Comparison of ENCODE assay signal across 24 cellular contexts in the genomic region with DNA sequence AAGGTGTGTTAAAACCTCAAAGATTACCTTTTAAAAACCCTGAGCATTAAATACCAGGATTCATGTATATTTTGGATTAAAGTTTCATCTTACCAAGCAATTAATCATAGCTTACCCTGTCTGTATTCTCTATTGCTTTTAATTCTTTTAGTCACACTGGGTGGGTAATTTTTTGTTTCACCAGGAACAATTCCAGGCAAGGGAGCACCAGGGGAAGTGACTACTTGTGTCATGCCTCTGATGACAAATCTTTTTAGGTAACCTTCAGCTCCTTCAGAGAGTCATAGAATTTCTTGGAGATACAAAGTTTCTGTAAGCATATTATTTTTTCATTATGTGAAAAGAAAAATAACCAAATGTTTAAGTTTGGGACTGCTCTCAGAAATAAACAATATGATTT. TPM values are rescaled to one million over a fixed set of nuclear protein-coding genes. Genes with fewer than 3 reads are reported as not detected.
DNase-seq lines count a peak whose midpoint lies in the region; ATAC-seq and TF ChIP-seq lines count a peak whose summit lies in the region.
"Had no signal": no experiment of that assay in that cellular context is flagged by ENCODE, and none has a peak within 500 bp of the region (broad histone marks: within the 10 kb centered on the region; RNA-seq: fewer than 3 reads in every experiment).

No MANE protein-coding gene starts in this region.

- TF ChIP-seq RAD21 in HCT116 (IDR thresholded peaks at IDR 0.05; ENCODE audit: low read depth) = 0 out of 2 replicates have a peak, but pooled peaks have one; percentile 2

- no peak for ATAC-seq in HCT116
- peak; percentile 34 for ATAC-seq in foreskin keratinocyte
- ATAC-seq in stimulated activated naive CD8-positive, alpha-beta T cell treated with anti-CD3 and anti-CD28 coated beads, Interleukin-15, amount 100 ng/mL, for 72 hours = no peak
- ATAC-seq: activated CD8-positive, alpha-beta T cell treated with anti-CD3 and anti-CD28 coated beads, Interleukin-2, amount 10 ng/mL, durations not matched to agents 7 days and 5 days; heart left ventricle; pancreas had no signal

- peak overlapping the region; percentile 64 for H3K4me2 ChIP-seq in HCT116 (ENCODE audit: low read length)
- H3K4me2 ChIP-seq: BLaER1 had no signal

- H3K9me2 ChIP-seq in HCT116 (ENCODE audit: insufficient read depth) = no peaks in the 10 kb centered on the region

- no peaks in the 10 kb centered on the region for H3K36me3 ChIP-seq in ACC112 (ENCODE audit: insufficient read depth, low read length)
- H3K36me3 ChIP-seq in HCT116 (ENCODE audit: control insufficient read depth in 1 of 2, insufficient read depth in 2 of 2, low read length in 2 of 2) = no peaks in the 10 kb centered on the region
- no peaks in the 10 kb centered on the region for H3K36me3 ChIP-seq in adipocyte (ENCODE audit: control insufficient read depth, insufficient read depth, low read length, severe bottlenecking)
- H3K36me3 ChIP-seq in Peyer's patch = no peaks in the 10 kb centered on the region
- H3K36me3 ChIP-seq: BLaER1, heart left ventricle, pancreas, right atrium auricular region, tibial nerve had no signal

- H3K9ac ChIP-seq in HCT116 (ENCODE audit: low read length) (peak overlapping the region; percentile 27; the same call in 1 of the 2 replicates), adipocyte (ENCODE audit: low read length) (no peak overlapping the region)
- H3K9ac ChIP-seq: BLaER1 had no signal

- H3K9me3 ChIP-seq in HCT116 (ENCODE audit: control insufficient read depth in 1 of 2, insufficient read depth in 1 of 2, low read depth in 1 of 2, low read length in 2 of 2) (no peaks in the 10 kb centered on the region), adipocyte (ENCODE audit: control insufficient read depth, low read length) (no peaks in the 10 kb centered on the region), Peyer's patch (no peaks in the 10 kb centered on the region)
- H3K9me3 ChIP-seq: BLaER1, Caco-2, heart left ventricle, pancreas, right atrium auricular region, tibial nerve had no signal

- H3K27me3 ChIP-seq in ACC112 (ENCODE audit: insufficient read depth, low read length) = no peaks in the 10 kb centered on the region
- no peaks in the 10 kb centered on the region for H3K27me3 ChIP-seq in HCT116 (ENCODE audit: insufficient read depth, low read length)
- no peaks in the 10 kb centered on the region for H3K27me3 ChIP-seq in adipocyte (replicated peaks; ENCODE audit: control insufficient read depth, insufficient read depth, low read length)
- no peaks in the 10 kb centered on the region for H3K27me3 ChIP-seq in foreskin keratinocyte
- H3K27me3 ChIP-seq in Peyer's patch = no peaks in the 10 kb centered on the region
- H3K27me3 ChIP-seq: BLaER1, heart left ventricle, pancreas, right atrium auricular region, tibial nerve had no signal

- POLR2A ChIA-PET in HCT116 (lab: Charles Lee) = interaction anchor here (1.0 to 2.1 kb wide), 5 partner anchors 11 to 25 kb away, joined by 4 to 9 read pairs (median 6); no protein-coding TSS in a partner anchor

- no peak overlapping the region for H3K27ac Mint-ChIP-seq in stimulated activated naive CD8-positive, alpha-beta T cell treated with anti-CD3 and anti-CD28 coated beads, Interleukin-15, amount 100 ng/mL, for 72 hours
- H3K27ac Mint-ChIP-seq: activated CD8-positive, alpha-beta T cell treated with anti-CD3 and anti-CD28 coated beads, Interleukin-2, amount 10 ng/mL, durations not matched to agents 7 days and 5 days; activated naive CD8-positive, alpha-beta T cell treated with anti-CD3 and anti-CD28 coated beads, Interleukin-2, amount 10 ng/mL, durations not matched to agents 7 days and 5 days had no signal

- TF ChIP-seq CTCF in HCT116 (IDR thresholded peaks at IDR 0.05 in 2 of 3, conservative IDR thresholded peaks at IDR 0.05 in 1 of 3; ENCODE audit: borderline replicate concordance in 1 of 3, insufficient read depth in 1 of 3, low read depth in 2 of 3, low read length in 2 of 3) = no peak
- no peak for TF ChIP-seq CTCF in foreskin keratinocyte (conservative IDR thresholded peaks at IDR 0.05)
- no peak for TF ChIP-seq CTCF in Peyer's patch (IDR thresholded peaks at IDR 0.05)

- H3K79me2 ChIP-seq in ACC112 (ENCODE audit: control insufficient read depth, insufficient read depth, low read length, unreplicated experiment) = no peaks in the 10 kb centered on the region
- no peaks in the 10 kb centered on the region for H3K79me2 ChIP-seq in HCT116 (ENCODE audit: insufficient read depth, low read length)

- peaks cover 51% of the 10 kb centered on the region for H3K4me1 Mint-ChIP-seq in stimulated activated naive CD8-positive, alpha-beta T cell treated with anti-CD3 and anti-CD28 coated beads, Interleukin-15, amount 100 ng/mL, for 72 hours

- RAD21 ChIA-PET in HCT116 (lab: Charles Lee; ENCODE audit: low non-redundant PET in 1 of 2, low total read pairs in 2 of 2, uncharacterized antibody in 2 of 2, unreplicated experiment in 2 of 2) = no interaction called here

- no peaks in the 10 kb centered on the region for H3K9me3 Mint-ChIP-seq in stimulated activated naive CD8-positive, alpha-beta T cell treated with anti-CD3 and anti-CD28 coated beads, Interleukin-15, amount 100 ng/mL, for 72 hours

- peak overlapping the region; percentile 84 for H3K27ac ChIP-seq in ACC112 (ENCODE audit: low read depth, low read length)
- peak overlapping the region; percentile 17; the same call in 1 of the 2 replicates for H3K27ac ChIP-seq in HCT116 (ENCODE audit: low read depth, low read length)
- peak overlapping the region; percentile 94 for H3K27ac ChIP-seq in foreskin keratinocyte
- H3K27ac ChIP-seq in Peyer's patch = no peak overlapping the region
- H3K27ac ChIP-seq: BLaER1, heart left ventricle, pancreas, right atrium auricular region, RWPE1, SK-N-MC, tibial nerve had no signal

- no peak overlapping the region for H3K4me3 ChIP-seq in ACC112 (ENCODE audit: low read depth, low read length)
- no peak overlapping the region for H3K4me3 ChIP-seq in HCT116 (replicated peaks in 1 of 2; ENCODE audit: low read depth in 1 of 2, low read length in 2 of 2)
- H3K4me3 ChIP-seq in adipocyte (ENCODE audit: low read length) = peak overlapping the region; percentile 17
- H3K4me3 ChIP-seq in Peyer's patch = no peak overlapping the region
- H3K4me3 ChIP-seq: BLaER1, heart left ventricle, pancreas, right atrium auricular region, SK-N-MC, tibial nerve had no signal

- peak overlapping the region; percentile 10 for H2AFZ ChIP-seq in ACC112 (ENCODE audit: low read length, unreplicated experiment)
- peak overlapping the region; percentile 87 for H2AFZ ChIP-seq in HCT116 (ENCODE audit: low read depth, low read length, poor library complexity, severe bottlenecking)

- no peaks in the 10 kb centered on the region for H4K20me1 ChIP-seq in HCT116 (ENCODE audit: insufficient read depth)
- H4K20me1 ChIP-seq: BLaER1 had no signal

- H3K4me1 ChIP-seq in ACC112 (ENCODE audit: control insufficient read depth, insufficient read depth, low read length, unreplicated experiment) (peaks cover 34% of the 10 kb centered on the region), HCT116 (ENCODE audit: control insufficient read depth in 1 of 2, insufficient read depth in 2 of 2, low read length in 2 of 2) (peaks cover 14 to 44% of the 10 kb centered on the region in 2 experiments), adipocyte (ENCODE audit: control insufficient read depth, insufficient read depth, low read length) (peaks cover 18% of the 10 kb centered on the region), foreskin keratinocyte (peaks cover 25% of the 10 kb centered on the region), Peyer's patch (no peaks in the 10 kb centered on the region)
- H3K4me1 ChIP-seq: BLaER1, Caco-2, heart left ventricle, pancreas, right atrium auricular region had no signal

- intact Hi-C loops in HCT116 (cut with micrococcal nuclease) = loop anchor here (2.0 kb wide), 1 partner anchor 33 kb away; a partner anchor contains a TSS

- no peaks in the 10 kb centered on the region for H3K27me3 Mint-ChIP-seq in stimulated activated naive CD8-positive, alpha-beta T cell treated with anti-CD3 and anti-CD28 coated beads, Interleukin-15, amount 100 ng/mL, for 72 hours
- H3K27me3 Mint-ChIP-seq: activated naive CD8-positive, alpha-beta T cell treated with anti-CD3 and anti-CD28 coated beads, Interleukin-2, amount 10 ng/mL, durations not matched to agents 7 days and 5 days had no signal

- H3K4me3 Mint-ChIP-seq in stimulated activated naive CD8-positive, alpha-beta T cell treated with anti-CD3 and anti-CD28 coated beads, Interleukin-15, amount 100 ng/mL, for 72 hours = no peak overlapping the region
- H3K4me3 Mint-ChIP-seq: activated CD8-positive, alpha-beta T cell treated with anti-CD3 and anti-CD28 coated beads, Interleukin-2, amount 10 ng/mL, durations not matched to agents 7 days and 5 days; activated naive CD8-positive, alpha-beta T cell treated with anti-CD3 and anti-CD28 coated beads, Interleukin-2, amount 10 ng/mL, durations not matched to agents 7 days and 5 days had no signal

- DNase-seq in HCT116 (ENCODE audit: low read depth, low spot score) (no peak), adipocyte (ENCODE audit: low read depth) (no peak), foreskin keratinocyte (peak in 1 of 2 donors; percentile 60), NCI-H2227 (lab: John Stamatoyannopoulos, UW; ENCODE audit: unreplicated experiment) (no peak), NCI-H1694 (lab: John Stamatoyannopoulos, UW) (no peak), Peyer's patch (no peak)
- DNase-seq in stimulated activated naive CD8-positive, alpha-beta T cell treated with anti-CD3 and anti-CD28 coated beads, Interleukin-15, amount 100 ng/mL, for 72 hours = no peak
- DNase-seq: activated CD8-positive, alpha-beta T cell treated with anti-CD3 and anti-CD28 coated beads, Interleukin-2, amount 10 ng/mL, durations not matched to agents 7 days and 5 days; activated effector memory CD4-positive, alpha-beta T cell treated with Interleukin-2 at 50 U/mL for 16 hours; activated naive CD8-positive, alpha-beta T cell treated with anti-CD3 and anti-CD28 coated beads, Interleukin-2, amount 10 ng/mL, durations not matched to agents 7 days and 5 days; Caco-2; heart left ventricle; NCI-H1105; NCI-H2029 treated with DMSO at 0.1 percent for 48 hours; NCI-H2227 treated with DMSO at 0.1 percent for 48 hours; NCI-H69; pancreas; T-helper 2 cell had no signal

- no peak for TF ChIP-seq POLR2A in HCT116 (IDR thresholded peaks at IDR 0.05; ENCODE audit: borderline replicate concordance, extremely low read depth, insufficient read depth, insufficient read length)
- no peak for TF ChIP-seq POLR2A in Peyer's patch (IDR thresholded peaks at IDR 0.05)

- CTCF ChIA-PET in HCT116 (lab: Charles Lee) = interaction anchor here (0.7 to 4.1 kb wide), 2 partner anchors 11 to 35 kb away, joined by 4 to 17 read pairs; no protein-coding TSS in a partner anchor

- no TSS peak for BruUV-seq in HCT116 (replicated peaks; lab: Mats Ljungman, UMichigan)

TF ChIP-seq in HCT116, 20 proteins besides CTCF, POLR2A, EP300 and RAD21 (continues in another document):
- TF ChIP-seq FOSL1 (IDR thresholded peaks at IDR 0.05; ENCODE audit: low read depth) = peak; percentile 30
- peak; percentile 17; the same call in 1 of the 2 replicates for TF ChIP-seq CEBPB (IDR thresholded peaks at IDR 0.05; ENCODE audit: low read depth)
- TF ChIP-seq SP1 (IDR thresholded peaks at IDR 0.05; ENCODE audit: low read depth) = no peak; the same call in 1 of the 2 replicates

RNA-seq across cellular contexts. Expression of a gene that starts 33.4 kb away (rescaled TPM):
- total RNA-seq in HCT116 (2021; ENCODE audit: unreplicated experiment) (486 TPM), foreskin keratinocyte (880 and 908 TPM in 2 replicates), Peyer's patch (100 to 1,000 TPM in 1 of 4 donors, 10 to 100 TPM in 3; 13.5 to 223 (median 40.3) TPM)
- polyA plus RNA-seq in HCT116 (2012) = 380 and 384 TPM in 2 replicates
- 712 and 776 TPM in 2 replicates for polyA plus RNA-seq in foreskin keratinocyte

Comparison
In these comparisons a context has a peak if more than half of its experiments do, and no peak if none do; other contexts are left out.
1. H3K27ac ChIP-seq: peak in ACC112 (single experiment), HCT116 (single experiment) and foreskin keratinocyte (single experiment); none in Peyer's patch (0 of 4).